13 cellular contexts compared by ENCODE assay signal in the genomic region with DNA sequence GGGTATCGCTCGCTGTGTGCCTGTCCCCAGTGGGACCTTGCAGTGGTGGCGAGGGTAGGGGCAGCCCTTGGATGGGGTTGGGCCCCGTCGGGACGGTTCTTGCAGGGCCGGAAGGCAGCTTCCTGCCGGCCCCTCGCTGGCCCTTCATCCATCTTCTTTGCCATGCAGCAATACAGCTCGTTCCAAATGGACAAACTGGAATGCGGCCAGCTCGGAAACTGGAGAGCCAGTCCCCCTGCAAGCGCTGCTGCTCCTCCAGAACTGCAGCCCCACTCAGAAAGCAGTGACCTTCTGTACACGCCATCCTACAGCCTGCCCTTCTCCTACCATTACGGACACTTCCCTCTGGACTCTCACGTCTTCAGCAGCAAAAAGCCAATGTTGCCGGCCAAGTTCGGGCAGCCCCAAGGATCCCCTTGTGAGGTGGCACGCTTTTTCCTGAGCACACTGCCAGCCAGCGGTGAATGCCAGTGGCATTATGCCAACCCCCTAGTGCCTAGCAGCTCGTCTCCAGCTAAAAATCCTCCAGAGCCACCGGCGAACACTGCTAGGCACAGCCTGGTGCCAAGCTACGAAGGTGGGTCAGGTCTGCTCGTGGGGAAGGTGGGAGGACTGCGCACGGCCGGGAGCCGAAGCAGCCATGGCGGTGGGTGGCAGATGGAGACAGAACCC. TPM values are rescaled to one million over a fixed set of nuclear protein-coding genes. Genes with fewer than 3 reads are reported as not detected.
DNase-seq lines count a peak whose midpoint lies in the region; ATAC-seq and TF ChIP-seq lines count a peak whose summit lies in the region.
"Had no signal": no experiment of that assay in that cellular context is flagged by ENCODE, and none has a peak within 500 bp of the region (broad histone marks: within the 10 kb centered on the region; RNA-seq: fewer than 3 reads in every experiment).

No MANE protein-coding gene starts in this region.

- no peak overlapping the region for H3K4me3 ChIP-seq in left lung
- H3K4me3 ChIP-seq: esophagus muscularis mucosa had no signal

- H3K4me1 ChIP-seq in left lung = peaks cover 0 to 9% of the 10 kb centered on the region in 2 donors

- peak; percentile 39 for DNase-seq in AG08396 (ENCODE audit: low spot score)
- DNase-seq in NCI-H2029 treated with DMSO at 0.1 percent for 48 hours (lab: John Stamatoyannopoulos, UW) = peak; percentile 73
- DNase-seq in astrocyte of the hippocampus (ENCODE audit: low read depth, low spot score) = peak; percentile 46
- DNase-seq in left lung = no peak
- DNase-seq in activated gamma-delta T cell treated with Interleukin-2 at 50 U/mL for 16 hours = no peak
- DNase-seq in occipital lobe (lab: John Stamatoyannopoulos, UW) = no peak
- DNase-seq in GM20000 (ENCODE audit: low spot score) = no peak
- DNase-seq in stimulated activated CD4-positive, alpha-beta T cell treated with anti-CD3 and anti-CD28 coated beads, Interleukin-1b, Interleukin-23, amount 100 ng/mL, for 48 hours = no peak
- DNase-seq: hippocampal formation, NCI-H1694, trophoblast cell had no signal

- H3K36me3 ChIP-seq in left lung = no peaks in the 10 kb centered on the region
- H3K36me3 ChIP-seq: esophagus muscularis mucosa had no signal

- H3K9me3 ChIP-seq in left lung = no peaks in the 10 kb centered on the region
- H3K9me3 ChIP-seq: esophagus muscularis mucosa had no signal

- H3K27me3 ChIP-seq in left lung = peaks cover 30 to 74% of the 10 kb centered on the region in 2 donors

- ATAC-seq in left lung = peak; percentile 28
- ATAC-seq: WTC11 had no signal

- intact Hi-C loops in left lung (cut with DNase I) = loop anchor here in 1 of 2 donors (10.0 kb wide), 1 partner anchor 180 kb away; no protein-coding TSS in a partner anchor

- TF ChIP-seq CTCF in left lung (IDR thresholded peaks at IDR 0.05) = no peak
- TF ChIP-seq CTCF in GM20000 (IDR thresholded peaks at IDR 0.05; ENCODE audit: extremely low read depth, missing control alignments) = no peak

- no peak overlapping the region for H3K27ac ChIP-seq in left lung
- H3K27ac ChIP-seq: esophagus muscularis mucosa had no signal

RNA-seq across cellular contexts. Expression of a gene that starts 45.8 kb away (rescaled TPM):
- total RNA-seq in left lung (not detected), occipital lobe (not detected)

Comparison
In these comparisons a context has a peak if more than half of its experiments do, and no peak if none do; other contexts are left out.
1. DNase-seq: peak in AG08396 (single experiment), NCI-H2029 treated with DMSO at 0.1 percent for 48 hours (single experiment) and astrocyte of the hippocampus (single experiment); none in left lung (0 of 2), activated gamma-delta T cell treated with Interleukin-2 at 50 U/mL for 16 hours (single experiment), occipital lobe (single experiment), GM20000 (single experiment) and stimulated activated CD4-positive, alpha-beta T cell treated with anti-CD3 and anti-CD28 coated beads, Interleukin-1b, Interleukin-23, amount 100 ng/mL, for 48 hours (single experiment).